ENCODE assay signal across 1 cellular context in the genomic region with DNA sequence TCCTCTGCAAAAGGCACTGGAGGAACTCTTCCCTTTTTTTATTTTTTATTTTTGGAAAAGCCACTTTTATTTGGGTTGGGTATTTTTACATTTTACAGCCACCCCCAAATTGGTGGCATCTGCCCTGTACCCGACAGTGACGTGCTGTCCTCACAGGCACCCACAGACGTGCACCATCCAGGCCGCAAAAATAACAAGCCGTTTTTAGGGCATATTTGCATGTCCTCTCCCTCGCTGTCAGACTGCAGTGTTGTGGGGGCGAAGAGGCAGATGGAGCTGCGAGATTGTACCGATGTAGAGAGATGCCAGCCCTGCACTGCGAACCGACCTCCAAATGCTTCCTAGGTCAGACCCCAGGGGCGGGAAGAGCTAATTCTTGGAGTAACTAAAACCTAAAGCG.
TF ChIP-seq lines count a peak whose summit lies in the region.

No MANE protein-coding gene starts in this region.

TF ChIP-seq in GM12878, 131 proteins besides CTCF, POLR2A, EP300 and RAD21 (continued from another document):
- TF ChIP-seq JUND (IDR thresholded peaks at IDR 0.05; ENCODE audit: low read depth, low read length) (no peak), CREM (IDR thresholded peaks at IDR 0.05; ENCODE audit: low read depth) (0 out of 2 replicates have a peak, but pooled peaks have one; percentile 16), RUNX3 (IDR thresholded peaks at IDR 0.05; ENCODE audit: low read length) (peak; percentile 46), YBX1 (IDR thresholded peaks at IDR 0.05) (no peak), EGR1 (IDR thresholded peaks at IDR 0.05; ENCODE audit: borderline replicate concordance in 1 of 2, low read depth in 2 of 2, low read length in 2 of 2) (0 out of 3 replicates have a peak, but pooled peaks of 1 of the 2 experiments have one; percentile 19), SIX5 (IDR thresholded peaks at IDR 0.05; ENCODE audit: low read depth, low read length, severe bottlenecking) (no peak), TCF3 (IDR thresholded peaks at IDR 0.05; ENCODE audit: borderline replicate concordance, insufficient read depth, low read depth, low read length) (no peak), YY1 (IDR thresholded peaks at IDR 0.05; ENCODE audit: low read depth, low read length) (no peak), GATAD2B (conservative IDR thresholded peaks at IDR 0.05; ENCODE audit: low read depth) (no peak), LARP7 (IDR thresholded peaks at IDR 0.05) (no peak), POU2F2 (IDR thresholded peaks at IDR 0.05; ENCODE audit: borderline replicate concordance, low read depth, low read length) (peak; percentile 94; the same call in 2 of the 3 replicates), IKZF2 (IDR thresholded peaks at IDR 0.05) (peak in 1 of 2 experiments; percentile 11; a peak in 1 of 4 replicates)
- TF ChIP-seq, protein P1, sequence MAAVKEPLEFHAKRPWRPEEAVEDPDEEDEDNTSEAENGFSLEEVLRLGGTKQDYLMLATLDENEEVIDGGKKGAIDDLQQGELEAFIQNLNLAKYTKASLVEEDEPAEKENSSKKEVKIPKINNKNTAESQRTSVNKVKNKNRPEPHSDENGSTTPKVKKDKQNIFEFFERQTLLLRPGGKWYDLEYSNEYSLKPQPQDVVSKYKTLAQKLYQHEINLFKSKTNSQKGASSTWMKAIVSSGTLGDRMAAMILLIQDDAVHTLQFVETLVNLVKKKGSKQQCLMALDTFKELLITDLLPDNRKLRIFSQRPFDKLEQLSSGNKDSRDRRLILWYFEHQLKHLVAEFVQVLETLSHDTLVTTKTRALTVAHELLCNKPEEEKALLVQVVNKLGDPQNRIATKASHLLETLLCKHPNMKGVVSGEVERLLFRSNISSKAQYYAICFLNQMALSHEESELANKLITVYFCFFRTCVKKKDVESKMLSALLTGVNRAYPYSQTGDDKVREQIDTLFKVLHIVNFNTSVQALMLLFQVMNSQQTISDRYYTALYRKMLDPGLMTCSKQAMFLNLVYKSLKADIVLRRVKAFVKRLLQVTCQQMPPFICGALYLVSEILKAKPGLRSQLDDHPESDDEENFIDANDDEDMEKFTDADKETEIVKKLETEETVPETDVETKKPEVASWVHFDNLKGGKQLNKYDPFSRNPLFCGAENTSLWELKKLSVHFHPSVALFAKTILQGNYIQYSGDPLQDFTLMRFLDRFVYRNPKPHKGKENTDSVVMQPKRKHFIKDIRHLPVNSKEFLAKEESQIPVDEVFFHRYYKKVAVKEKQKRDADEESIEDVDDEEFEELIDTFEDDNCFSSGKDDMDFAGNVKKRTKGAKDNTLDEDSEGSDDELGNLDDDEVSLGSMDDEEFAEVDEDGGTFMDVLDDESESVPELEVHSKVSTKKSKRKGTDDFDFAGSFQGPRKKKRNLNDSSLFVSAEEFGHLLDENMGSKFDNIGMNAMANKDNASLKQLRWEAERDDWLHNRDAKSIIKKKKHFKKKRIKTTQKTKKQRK (IDR thresholded peaks at IDR 0.05; ENCODE audit: low read depth, low read length), result no peak
- TF ChIP-seq, protein P2, sequence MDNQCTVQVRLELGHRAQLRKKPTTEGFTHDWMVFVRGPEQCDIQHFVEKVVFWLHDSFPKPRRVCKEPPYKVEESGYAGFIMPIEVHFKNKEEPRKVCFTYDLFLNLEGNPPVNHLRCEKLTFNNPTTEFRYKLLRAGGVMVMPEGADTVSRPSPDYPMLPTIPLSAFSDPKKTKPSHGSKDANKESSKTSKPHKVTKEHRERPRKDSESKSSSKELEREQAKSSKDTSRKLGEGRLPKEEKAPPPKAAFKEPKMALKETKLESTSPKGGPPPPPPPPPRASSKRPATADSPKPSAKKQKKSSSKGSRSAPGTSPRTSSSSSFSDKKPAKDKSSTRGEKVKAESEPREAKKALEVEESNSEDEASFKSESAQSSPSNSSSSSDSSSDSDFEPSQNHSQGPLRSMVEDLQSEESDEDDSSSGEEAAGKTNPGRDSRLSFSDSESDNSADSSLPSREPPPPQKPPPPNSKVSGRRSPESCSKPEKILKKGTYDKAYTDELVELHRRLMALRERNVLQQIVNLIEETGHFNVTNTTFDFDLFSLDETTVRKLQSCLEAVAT (IDR thresholded peaks at IDR 0.05), result peak; percentile 20; the same call in 1 of the 2 replicates
